ENCODE assay signal across 20 cellular contexts in genomic region chr5:34802834-34803563, GRCh38. TPM values are rescaled to one million over a fixed set of nuclear protein-coding genes. Genes with fewer than 3 reads are reported as not detected.
A peak's percentile ranks its signal among the peaks of the same experiment; 100 is the strongest.
DNase-seq lines count a peak whose midpoint lies in the region; ATAC-seq, FAIRE-seq and TF ChIP-seq lines count a peak whose summit lies in the region.
"Had no signal": no experiment of that assay in that cellular context is flagged by ENCODE, and none has a peak within 500 bp of the region (broad histone marks: within the 10 kb centered on the region; RNA-seq: fewer than 3 reads in every experiment).

No MANE protein-coding gene starts in this region.

- no peak for ATAC-seq in HepG2
- no peak for ATAC-seq in right lobe of liver
- ATAC-seq: A549; CD8-positive, alpha-beta T cell had no signal

- FAIRE-seq in HepG2 (lab: Jason Lieb, UNC) (no peak), H1 (lab: Jason Lieb, UNC) (no peak)
- FAIRE-seq: A549 had no signal

- H2BK12ac ChIP-seq in H1 (ENCODE audit: low read depth, low read length) = no peak overlapping the region

- H4K20me1 ChIP-seq in HepG2 (ENCODE audit: insufficient read depth, low read length) (no peaks in the 10 kb centered on the region), H1 (replicated peaks in 1 of 2; ENCODE audit: control insufficient read depth in 1 of 2, insufficient read depth in 2 of 2, low read length in 2 of 2) (peaks cover 0 to 3% of the 10 kb centered on the region in 2 experiments)
- H4K20me1 ChIP-seq: BLaER1 had no signal

- H2BK20ac ChIP-seq in H1 (ENCODE audit: low read length) = no peak overlapping the region

- no peak overlapping the region for H2AFZ ChIP-seq in HepG2 (ENCODE audit: low read length)
- no peak overlapping the region for H2AFZ ChIP-seq in H1 (ENCODE audit: low read length)
- H2AFZ ChIP-seq: GM23248 had no signal

- no peaks in the 10 kb centered on the region; the same call in 1 of the 2 replicates for H3K79me1 ChIP-seq in H1 (ENCODE audit: low read depth, low read length)

- H3K36me3 ChIP-seq in HepG2 (replicated peaks in 1 of 2; ENCODE audit: control insufficient read depth in 1 of 2, insufficient read depth in 2 of 2, low read length in 2 of 2) (peaks cover 1 to 7% of the 10 kb centered on the region in 2 experiments; a peak in 4 of 5 replicates), right lobe of liver (peaks cover 0 to 26% (median 4%) of the 10 kb centered on the region in 4 donors), H1 (ENCODE audit: control insufficient read depth in 2 of 4, insufficient read depth in 4 of 4, low read length in 3 of 4) (peaks cover 17 to 62% (median 37%) of the 10 kb centered on the region in 4 experiments), thymus (ENCODE audit: control insufficient read depth, insufficient read depth) (no peaks in the 10 kb centered on the region)

- H3K4me2 ChIP-seq in HepG2 (ENCODE audit: low read depth, low read length) = no peak overlapping the region
- no peak overlapping the region for H3K4me2 ChIP-seq in H1 (ENCODE audit: insufficient read depth in 1 of 2, low read depth in 2 of 2, low read length in 2 of 2)
- H3K4me2 ChIP-seq: A549, BLaER1 had no signal

- H3K23ac ChIP-seq in H1 (ENCODE audit: insufficient read length) = no peak overlapping the region

- peak overlapping the region; percentile 10 for H3K27ac Mint-ChIP-seq in nephron progenitor cell
- H3K27ac Mint-ChIP-seq: CD8-positive, alpha-beta T cell; IgD-negative memory B cell had no signal

- no peak overlapping the region for H2BK15ac ChIP-seq in H1 (ENCODE audit: low read length)

- TF ChIP-seq RAD21 in HepG2 (CRISPR knock-in tag; IDR thresholded peaks at IDR 0.05) = no peak
- TF ChIP-seq RAD21 in H1 (IDR thresholded peaks at IDR 0.05 in 1 of 2, conservative IDR thresholded peaks at IDR 0.05 in 1 of 2; ENCODE audit: low read depth in 2 of 2, low read length in 2 of 2) = no peak

- H2BK5ac ChIP-seq in H1 (ENCODE audit: low read depth, low read length) = no peak overlapping the region

- H3K27ac ChIP-seq in HepG2 (ENCODE audit: extremely low read length, insufficient read depth, low read length) (no peak overlapping the region), right lobe of liver (no peak overlapping the region), H1 (ENCODE audit: low read depth, low read length) (no peak overlapping the region), thymus (ENCODE audit: low read depth) (peak overlapping the region; percentile 40)
- H3K27ac ChIP-seq: 22Rv1, A549, BLaER1, GM23248 had no signal

- H3K23me2 ChIP-seq in H1 (ENCODE audit: low read depth, low read length) = no peaks in the 10 kb centered on the region; the same call in 1 of the 2 replicates

- intact Hi-C loops in HepG2 (cut with micrococcal nuclease; ENCODE audit: unreplicated experiment) (no loop called here), right lobe of liver (cut with DNase I) (no loop called here)

- H2BK120ac ChIP-seq in H1 (replicated peaks; ENCODE audit: low read depth, low read length) = no peak overlapping the region

- no peaks in the 10 kb centered on the region for H3K27me3 Mint-ChIP-seq in nephron progenitor cell (ENCODE audit: low read depth, poor library complexity)

- peaks cover 7% of the 10 kb centered on the region for H3K4me1 Mint-ChIP-seq in nephron progenitor cell

- no peak overlapping the region for H3K56ac ChIP-seq in H1 (replicated peaks; ENCODE audit: insufficient read length, low read depth, low read length)

- no peaks in the 10 kb centered on the region for H3K4me1 ChIP-seq in HepG2 (ENCODE audit: insufficient read depth, low read length)
- no peaks in the 10 kb centered on the region for H3K4me1 ChIP-seq in right lobe of liver
- H3K4me1 ChIP-seq in H1 (replicated peaks in 1 of 4; ENCODE audit: control insufficient read depth in 3 of 4, insufficient read depth in 4 of 4, low read length in 3 of 4) = peaks cover 4 to 13% (median 6%) of the 10 kb centered on the region in 4 experiments; a peak in 5 of 7 replicates
- no peaks in the 10 kb centered on the region for H3K4me1 ChIP-seq in thymus (ENCODE audit: control insufficient read depth, insufficient read depth, low read length)
- H3K4me1 ChIP-seq: A549, BLaER1 had no signal

- no peak overlapping the region for H4K8ac ChIP-seq in H1 (ENCODE audit: extremely low read depth, insufficient read depth, low read length)

- H2AK5ac ChIP-seq in H1 (ENCODE audit: low read depth, low read length) = no peak overlapping the region

- no peak overlapping the region for H3K18ac ChIP-seq in H1 (ENCODE audit: extremely low read depth, low read length)

- TF ChIP-seq POLR2A in HepG2 (IDR thresholded peaks at IDR 0.05; ENCODE audit: insufficient read depth in 1 of 2, low read depth in 2 of 2, low read length in 2 of 2) (no peak), right lobe of liver (IDR thresholded peaks at IDR 0.05) (no peak), H1 (IDR thresholded peaks at IDR 0.05; ENCODE audit: control extremely low read depth in 1 of 2, low read depth in 2 of 2, low read length in 2 of 2) (no peak)

- H3K14ac ChIP-seq in H1 (ENCODE audit: insufficient read length) = no peak overlapping the region

- H3K4me3 Mint-ChIP-seq in nephron progenitor cell = no peak overlapping the region
- H3K4me3 Mint-ChIP-seq: CD8-positive, alpha-beta T cell; IgD-negative memory B cell had no signal

- no peaks in the 10 kb centered on the region for H3K9me3 ChIP-seq in HepG2 (ENCODE audit: low read length)
- no peaks in the 10 kb centered on the region for H3K9me3 ChIP-seq in right lobe of liver
- no peaks in the 10 kb centered on the region for H3K9me3 ChIP-seq in H1 (ENCODE audit: insufficient read depth in 2 of 2, low read depth in 1 of 2, low read length in 1 of 2)
- H3K9me3 ChIP-seq in thymus (ENCODE audit: control insufficient read depth) = no peaks in the 10 kb centered on the region
- H3K9me3 ChIP-seq: A549, BLaER1 had no signal

- DNase-seq in HepG2 (ENCODE audit: low spot score) (no peak), right lobe of liver (no peak), H1 (ENCODE audit: low read depth in 1 of 2, low spot score in 2 of 2) (no peak), nephron progenitor cell (no peak), NCI-H2227 treated with DMSO at 0.1 percent for 48 hours (lab: John Stamatoyannopoulos, UW) (no peak), HPDE6-E6E7 (ENCODE audit: extremely low spot score) (no peak), NOMO-1 (lab: John Stamatoyannopoulos, UW; ENCODE audit: unreplicated experiment in 2 of 2) (no peak)
- DNase-seq: Calu3; CD8-positive, alpha-beta T cell; DMS79 treated with DMSO at 0.1 percent for 48 hours; GF-D8; GM23248; H7; KG1 had no signal

- WGBS in HepG2 (ENCODE audit: low lambda C conversion rate) = 97% methylated on average over 8 of the region's 9 CpGs
- 71% methylated on average over 3 of the region's 9 CpGs for WGBS in right lobe of liver (ENCODE audit: insufficient coverage, low coverage, low lambda C conversion rate, missing lambda C conversion rate)
- WGBS in H1 (ENCODE audit: extremely low coverage in 1 of 2, insufficient coverage in 1 of 2, insufficient read length in 1 of 2, insufficient replicate concordance in 2 of 2, low coverage in 1 of 2, low lambda C conversion rate in 2 of 2, missing lambda C conversion rate in 1 of 2), 2 experiments = 95% methylated on average over 9 of the region's 9 CpGs; no CpG with 5 or more reads in 1 of the 2 experiments
- WGBS in thymus = 97% methylated on average over 9 of the region's 9 CpGs

- no peak overlapping the region for H4K91ac ChIP-seq in H1 (replicated peaks; ENCODE audit: insufficient read length, low read length)

- CTCF ChIA-PET in HepG2 (lab: Yijun Ruan, JAX; ENCODE audit: low intra/inter-chr PET ratio, low total read pairs) (no interaction called here), H1 (lab: Charles Lee; ENCODE audit: partially characterized antibody) (interaction anchor here (0.7 to 2.6 kb wide), 11 partner anchors 8 to 329 kb away, joined by 3 to 10 read pairs (median 3); no protein-coding TSS in a partner anchor)

- TF ChIP-seq EP300 in HepG2 (IDR thresholded peaks at IDR 0.05; ENCODE audit: low read depth in 2 of 2, low read length in 2 of 2) (no peak), HepG2 (CRISPR knock-in tag; IDR thresholded peaks at IDR 0.05; ENCODE audit: borderline replicate concordance) (no peak), H1 (IDR thresholded peaks at IDR 0.05; ENCODE audit: borderline replicate concordance in 1 of 2, low read depth in 2 of 2, low read length in 2 of 2) (no peak)

- peaks cover 57% of the 10 kb centered on the region for H3K36me3 Mint-ChIP-seq in nephron progenitor cell (ENCODE audit: low read depth)
- H3K36me3 Mint-ChIP-seq: CD8-positive, alpha-beta T cell; IgD-negative memory B cell had no signal

- no TSS peak for BruUV-seq in HepG2 (replicated peaks; lab: Mats Ljungman, UMichigan)

- no peak for TF ChIP-seq CTCF in HepG2 (CRISPR knock-in tag; IDR thresholded peaks at IDR 0.05)
- no peak for TF ChIP-seq CTCF in right lobe of liver (IDR thresholded peaks at IDR 0.05)
- TF ChIP-seq CTCF in H1 (IDR thresholded peaks at IDR 0.05; ENCODE audit: control extremely low read depth in 1 of 3, insufficient read depth in 1 of 3, low read depth in 1 of 3, low read length in 3 of 3) = no peak
- TF ChIP-seq CTCF in nephron progenitor cell (IDR thresholded peaks at IDR 0.05) = no peak

- in situ Hi-C loops in HepG2 (cut with HindIII; ENCODE audit: extremely low pct_ligation_motif_present, low pct_unique_long_range_greater_than_20kb) = no loop called here

- H3K9ac ChIP-seq in HepG2 (ENCODE audit: insufficient read depth, low read depth, low read length) (no peak overlapping the region), H1 (replicated peaks in 1 of 4; ENCODE audit: extremely low read depth in 1 of 4, low read depth in 3 of 4, low read length in 3 of 4) (no peak overlapping the region)
- H3K9ac ChIP-seq: BLaER1, GM23248 had no signal

- H4K5ac ChIP-seq in H1 (ENCODE audit: insufficient read length, low read depth, low read length) = no peak overlapping the region

- POLR2A ChIA-PET in HepG2 (lab: Yijun Ruan, JAX) = no interaction called here
- POLR2A ChIA-PET in H1 (lab: Charles Lee; ENCODE audit: partially characterized antibody) = interaction anchor here (0.6 kb wide), 1 partner anchor 190 kb away, joined by 4 read pairs; no protein-coding TSS in a partner anchor

- H3K9me3 Mint-ChIP-seq in nephron progenitor cell = no peaks in the 10 kb centered on the region
- H3K9me3 Mint-ChIP-seq: CD8-positive, alpha-beta T cell; IgD-negative memory B cell had no signal

- H3K27me3 ChIP-seq in HepG2 (ENCODE audit: control insufficient read depth in 1 of 2, insufficient read depth in 2 of 2, low read length in 2 of 2) = no peaks in the 10 kb centered on the region
- no peaks in the 10 kb centered on the region for H3K27me3 ChIP-seq in right lobe of liver
- no peaks in the 10 kb centered on the region for H3K27me3 ChIP-seq in H1 (replicated peaks in 1 of 4; ENCODE audit: control insufficient read depth in 3 of 4, extremely low read depth in 1 of 4, insufficient read depth in 3 of 4, low read length in 3 of 4)
- no peaks in the 10 kb centered on the region for H3K27me3 ChIP-seq in thymus (ENCODE audit: control insufficient read depth, insufficient read depth)
- H3K27me3 ChIP-seq: BLaER1 had no signal

- H3K4ac ChIP-seq in H1 (replicated peaks; ENCODE audit: insufficient read length, low read depth, low read length) = no peak overlapping the region

- H3K4me3 ChIP-seq in HepG2 (replicated peaks in 1 of 3; ENCODE audit: insufficient read depth in 1 of 3, low read depth in 2 of 3, low read length in 3 of 3) = no peak overlapping the region
- H3K4me3 ChIP-seq in right lobe of liver = no peak overlapping the region
- H3K4me3 ChIP-seq in H1 (ENCODE audit: extremely low read depth in 1 of 4, insufficient read depth in 2 of 4, low read depth in 3 of 4, low read length in 4 of 4) = no peak overlapping the region
- no peak overlapping the region for H3K4me3 ChIP-seq in thymus (ENCODE audit: low read length)
- H3K4me3 ChIP-seq: A549, BLaER1, GM23248 had no signal

- H3K79me2 ChIP-seq in HepG2 (ENCODE audit: insufficient read depth, low read length) (no peaks in the 10 kb centered on the region), H1 (ENCODE audit: control insufficient read depth in 1 of 2, insufficient read depth in 2 of 2, low read length in 2 of 2) (peaks cover 0 to 7% of the 10 kb centered on the region in 2 experiments; a peak in 2 of 4 replicates)

RNA-seq across cellular contexts. Expression of gene TTC23L, which starts 36.0 kb away (rescaled TPM):
- total RNA-seq in HepG2 (2016; rRNA removed; fragmentation: Illumina TruSeq; extraction: Trizol) = 1.1 and 1.4 TPM in 2 replicates
- total RNA-seq in HepG2 (2016; cell fraction: cytosol; rRNA removed; fragmentation: Illumina TruSeq; extraction: Trizol; ENCODE audit: low read depth) = 0.62 and 1.3 TPM in 2 replicates
- 0.80 and 1.2 TPM in 2 replicates for total RNA-seq in HepG2 (2016; cell fraction: insoluble cytoplasmic fraction; rRNA removed; fragmentation: Illumina TruSeq; extraction: Trizol)
- 0.83 and 1.00 TPM in 2 replicates for total RNA-seq in HepG2 (2016; cell fraction: membrane; rRNA removed; fragmentation: Illumina TruSeq; extraction: Trizol)
- total RNA-seq in HepG2 (2016; cell fraction: nucleus; rRNA removed; fragmentation: Illumina TruSeq; extraction: Trizol) = 1.2 and 2.1 TPM in 2 replicates
- polyA plus RNA-seq in HepG2 (2011; rRNA removed) = 0.37 and 0.54 TPM in 2 replicates
- 0.15 and 0.39 TPM in 2 replicates for polyA plus RNA-seq in HepG2 (2011; cell fraction: cytosol; rRNA removed)
- polyA plus RNA-seq in HepG2 (2011; cell fraction: nucleus; rRNA removed) = 0.66 and 1.9 TPM in 2 replicates
- 0.44 and 0.87 TPM in 2 replicates for polyA plus RNA-seq in HepG2 (2012)
- 0.14 and 0.18 TPM in 2 replicates for polyA plus RNA-seq in HepG2 (2016; cell fraction: cytosol; fragmentation: Illumina TruSeq; extraction: Trizol; ENCODE audit: low read depth)
- polyA plus RNA-seq in HepG2 (2016; cell fraction: insoluble cytoplasmic fraction; fragmentation: Illumina TruSeq; extraction: Trizol; ENCODE audit: low read depth) = 0.46 and 0.47 TPM in 2 replicates
- 0.57 and 0.65 TPM in 2 replicates for polyA plus RNA-seq in HepG2 (2016; cell fraction: membrane; fragmentation: Illumina TruSeq; extraction: Trizol; ENCODE audit: low read depth)
- 1.2 and 2.8 TPM in 2 replicates for polyA plus RNA-seq in HepG2 (2016; cell fraction: nucleus; fragmentation: Illumina TruSeq; extraction: Trizol; ENCODE audit: insufficient read depth, low read depth)
- 0.26 TPM in 1 of 2 replicates, not detected in the other for polyA minus RNA-seq in HepG2 (2011; rRNA and poly(A)+ RNA removed; ENCODE audit: low replicate concordance)
- polyA minus RNA-seq in HepG2 (2011; cell fraction: cytosol; rRNA and poly(A)+ RNA removed) = not detected in 2 replicates
- 1.2 and 1.5 TPM in 2 replicates for polyA minus RNA-seq in HepG2 (2011; cell fraction: nucleus; rRNA and poly(A)+ RNA removed)
- total RNA-seq in right lobe of liver = under 1 TPM in 2 of 6 experiments, not detected in 4; 0.15 to 0.51 TPM
- total RNA-seq in H1 (2021; fragmentation: NEBNext Ultra II Directional; extraction: Animal tissue kit (Norgen Biotek cat#: 25700)) = 1.2 and 2.4 TPM in 2 replicates
- 0.39 and 1.1 TPM in 2 replicates for polyA plus RNA-seq in H1 (2011; rRNA removed)
- 1.2 TPM for polyA plus RNA-seq in H1 (2011; cell fraction: cytosol; rRNA removed)
- polyA plus RNA-seq in H1 (2011; cell fraction: nucleus; rRNA removed) = 1.9 TPM
- 1.3 to 1.7 TPM (median 1.3 TPM) in 4 replicates for polyA plus RNA-seq in H1 (2012, experiment 1 of 2)
- 0.05 TPM for polyA plus RNA-seq in H1 (2012, experiment 2 of 2)
- polyA plus RNA-seq in H1 (2013, experiment 1 of 2) = 1.7 TPM
- 1.7 TPM for polyA plus RNA-seq in H1 (2013, experiment 2 of 2)
- 1.0 and 3.0 TPM in 2 replicates for polyA minus RNA-seq in H1 (2011; rRNA and poly(A)+ RNA removed)
- 1.1 TPM for polyA minus RNA-seq in H1 (2011; cell fraction: cytosol; rRNA and poly(A)+ RNA removed)
- polyA minus RNA-seq in H1 (2011; cell fraction: nucleus; rRNA and poly(A)+ RNA removed) = 2.5 TPM
- polyA plus RNA-seq in thymus = 0.52 TPM
- total RNA-seq: CD8-positive, alpha-beta T cell; HT1080 had no signal
- polyA plus RNA-seq: GM23248, IgD-negative memory B cell had no signal

Comparison
In these comparisons a context has a peak if more than half of its experiments do, and no peak if none do; other contexts are left out.
1. Of the 41 proteins assayed by ChIP-seq in both HepG2 and H1: peak only in HepG2: none; only in H1: none; in both: CEBPB; in neither: 40.